ENCODE assay signal across 8 cellular contexts in genomic region chr1:153782648-153783047, GRCh38. TPM values are rescaled to one million over a fixed set of nuclear protein-coding genes. Genes with fewer than 3 reads are reported as not detected.
A peak's percentile ranks its signal among the peaks of the same experiment; 100 is the strongest.
DNase-seq lines count a peak whose midpoint lies in the region; ATAC-seq and TF ChIP-seq lines count a peak whose summit lies in the region.
"Not testable (repeated sequence)": the region's sequence is repeated elsewhere in the genome, so short reads cannot be mapped to it uniquely, and the experiment has no call there.

No MANE protein-coding gene starts in this region.

- WGBS in transverse colon (ENCODE audit: low coverage in 1 of 2), 2 donors: 89% methylated on average over 8 of the region's 8 CpGs

- in situ Hi-C loops in transverse colon (cut with MboI; ENCODE audit: low pct_ligation_motif_present in 1 of 4, low pct_unique_long_range_greater_than_20kb in 1 of 4, low sequenced_read_pairs in 3 of 4): not testable (repeated sequence)

- not testable (repeated sequence) for H3K36me3 ChIP-seq in CD8-positive, alpha-beta T cell (ENCODE audit: insufficient read depth, low read length); MM.1S (replicated peaks; ENCODE audit: insufficient read depth, low read length); transverse colon

- not testable (repeated sequence) for ATAC-seq in CD8-positive, alpha-beta T cell; memory B cell (ENCODE audit: low read depth)

- H3K27me3 Mint-ChIP-seq in CD8-positive, alpha-beta T cell (ENCODE audit: low read depth); activated CD4-positive, alpha-beta memory T cell treated with anti-CD3 and anti-CD28 coated beads for 36 hours; brain; memory B cell; progenitor cell of endocrine pancreas: not testable (repeated sequence)

- TF ChIP-seq CTCF in CD8-positive, alpha-beta T cell (IDR thresholded peaks at IDR 0.05); MM.1S (IDR thresholded peaks at IDR 0.05; ENCODE audit: low read length); brain (conservative IDR thresholded peaks at IDR 0.05); fibroblast of mammary gland (conservative IDR thresholded peaks at IDR 0.05; ENCODE audit: control insufficient read depth, insufficient read depth, low read depth, low read length); progenitor cell of endocrine pancreas (IDR thresholded peaks at IDR 0.05; ENCODE audit: unreplicated experiment); transverse colon (IDR thresholded peaks at IDR 0.05): not testable (repeated sequence)

- H2AFZ ChIP-seq in MM.1S (ENCODE audit: low read length): peak overlapping the region; percentile 90; the same call in 1 of the 2 replicates

- not testable (repeated sequence) for H3K27ac ChIP-seq in CD8-positive, alpha-beta T cell (ENCODE audit: low read depth, low read length)
- peak overlapping the region; percentile 84; the same call in 1 of the 2 replicates for H3K27ac ChIP-seq in MM.1S (ENCODE audit: low read length)
- peak overlapping the region; percentile 95 to 99 (median 97) for H3K27ac ChIP-seq in transverse colon

- H3K36me3 Mint-ChIP-seq in CD8-positive, alpha-beta T cell; activated CD4-positive, alpha-beta memory T cell treated with anti-CD3 and anti-CD28 coated beads for 36 hours; brain; memory B cell; progenitor cell of endocrine pancreas (ENCODE audit: insufficient read depth): not testable (repeated sequence)

- TF ChIP-seq POLR2A in transverse colon (IDR thresholded peaks at IDR 0.05): not testable (repeated sequence)

- not testable (repeated sequence) for H3K9me2 ChIP-seq in MM.1S (replicated peaks; ENCODE audit: insufficient read depth, low read length)

- peaks cover 12% of the 10 kb centered on the region for H3K4me1 ChIP-seq in CD8-positive, alpha-beta T cell (ENCODE audit: insufficient read depth, low read length)
- H3K4me1 ChIP-seq in MM.1S (ENCODE audit: low read length): peaks cover 14% of the 10 kb centered on the region
- H3K4me1 ChIP-seq in transverse colon: peaks cover 10 to 15% (median 14%) of the 10 kb centered on the region in 4 donors

- H3K4me2 ChIP-seq in MM.1S (ENCODE audit: low read depth, low read length): peak overlapping the region; percentile 68

- H3F3A ChIP-seq in MM.1S (ENCODE audit: insufficient read depth, low read length): peaks cover 11% of the 10 kb centered on the region; the same call in 1 of the 2 replicates

- peaks cover 11% of the 10 kb centered on the region for H3K4me1 Mint-ChIP-seq in CD8-positive, alpha-beta T cell (ENCODE audit: low read depth)
- H3K4me1 Mint-ChIP-seq in activated CD4-positive, alpha-beta memory T cell treated with anti-CD3 and anti-CD28 coated beads for 36 hours (ENCODE audit: low read depth): not testable (repeated sequence)
- H3K4me1 Mint-ChIP-seq in brain (peaks cover 21% of the 10 kb centered on the region), memory B cell (peaks cover 15% of the 10 kb centered on the region), progenitor cell of endocrine pancreas (ENCODE audit: low read depth) (peaks cover 12% of the 10 kb centered on the region)

- not testable (repeated sequence) for H3K9me3 ChIP-seq in CD8-positive, alpha-beta T cell (ENCODE audit: low read length); MM.1S (replicated peaks; ENCODE audit: insufficient read depth, low read length); transverse colon

- not testable (repeated sequence) for H3K79me2 ChIP-seq in MM.1S (ENCODE audit: low read length)

- H3K27me3 ChIP-seq in CD8-positive, alpha-beta T cell (ENCODE audit: insufficient read depth, low read length); MM.1S (replicated peaks; ENCODE audit: insufficient read depth, low read length); transverse colon: not testable (repeated sequence)

- not testable (repeated sequence) for DNase-seq in CD8-positive, alpha-beta T cell; MM.1S; activated CD4-positive, alpha-beta memory T cell treated with anti-CD3 and anti-CD28 coated beads for 36 hours; fibroblast of mammary gland (ENCODE audit: low read depth); memory B cell (ENCODE audit: low spot score in 2 of 2); progenitor cell of endocrine pancreas (ENCODE audit: low spot score, unreplicated experiment); transverse colon

- H4K20me1 ChIP-seq in MM.1S (ENCODE audit: insufficient read depth, low read length): not testable (repeated sequence)

- not testable (repeated sequence) for TF ChIP-seq EP300 in transverse colon (IDR thresholded peaks at IDR 0.05; ENCODE audit: low read depth)

- H3K4me3 ChIP-seq in CD8-positive, alpha-beta T cell (ENCODE audit: low read depth, low read length): not testable (repeated sequence)
- H3K4me3 ChIP-seq in MM.1S (ENCODE audit: low read length) (peak overlapping the region; percentile 69), fibroblast of mammary gland (ENCODE audit: control insufficient read depth, low read depth, low read length) (peak overlapping the region; percentile 69), transverse colon (peak overlapping the region in 2 of 4 donors; percentile 56 to 88)

- H3K9me3 Mint-ChIP-seq in CD8-positive, alpha-beta T cell; activated CD4-positive, alpha-beta memory T cell treated with anti-CD3 and anti-CD28 coated beads for 36 hours; brain; memory B cell; progenitor cell of endocrine pancreas (ENCODE audit: low read depth): not testable (repeated sequence)

- peak overlapping the region; percentile 92; the same call in 1 of the 2 replicates for H3K9ac ChIP-seq in MM.1S (ENCODE audit: low read length)

- peak overlapping the region; percentile 88 for H3K4me3 Mint-ChIP-seq in CD8-positive, alpha-beta T cell
- H3K4me3 Mint-ChIP-seq in activated CD4-positive, alpha-beta memory T cell treated with anti-CD3 and anti-CD28 coated beads for 36 hours: peak overlapping the region; percentile 83
- H3K4me3 Mint-ChIP-seq in brain (peak overlapping the region; percentile 89 to 98 (median 96)), memory B cell (peak overlapping the region; percentile 96), progenitor cell of endocrine pancreas (ENCODE audit: low read depth) (peak overlapping the region; percentile 84)

- H3K27ac Mint-ChIP-seq in CD8-positive, alpha-beta T cell: peak overlapping the region; percentile 95
- peak overlapping the region; percentile 86 for H3K27ac Mint-ChIP-seq in activated CD4-positive, alpha-beta memory T cell treated with anti-CD3 and anti-CD28 coated beads for 36 hours
- peak overlapping the region in 4 of 5 experiments; percentile 95 to 98 (median 96) for H3K27ac Mint-ChIP-seq in brain
- peak overlapping the region; percentile 94 for H3K27ac Mint-ChIP-seq in memory B cell
- peak overlapping the region; percentile 97 for H3K27ac Mint-ChIP-seq in progenitor cell of endocrine pancreas

- intact Hi-C loops in CD8-positive, alpha-beta T cell (cut with DNase I, micrococcal nuclease): loop anchor here (1.0 to 2.0 kb wide), 8 partner anchors 7 to 438 kb away; partner anchors contain the start of genes INTS3 (in 2 of the 2), CHTOP (in 1 of the 2), CRTC2 (in 1 of the 2) and JTB (in 1 of the 2)
- intact Hi-C loops in activated CD4-positive, alpha-beta memory T cell treated with anti-CD3 and anti-CD28 coated beads for 36 hours (cut with micrococcal nuclease): loop anchor here (1.0 to 5.0 kb wide), 2 partner anchors 111 to 210 kb away; no protein-coding TSS in a partner anchor
- intact Hi-C loops in transverse colon (cut with DNase I; ENCODE audit: low total_unique reads): not testable (repeated sequence)

- CTCF ChIA-PET in CD8-positive, alpha-beta T cell (lab: Charles Lee): interaction anchor here (0.7 to 1.6 kb wide), 2 partner anchors 14 to 205 kb away, joined by 4 read pairs; no protein-coding TSS in a partner anchor
- CTCF ChIA-PET in activated CD4-positive, alpha-beta memory T cell treated with anti-CD3 and anti-CD28 coated beads for 36 hours (lab: Charles Lee): not testable (repeated sequence)

- POLR2A ChIA-PET in CD8-positive, alpha-beta T cell (lab: Charles Lee); activated CD4-positive, alpha-beta memory T cell treated with anti-CD3 and anti-CD28 coated beads for 36 hours (lab: Charles Lee): not testable (repeated sequence)

RNA-seq across cellular contexts. Expression of gene SLC27A3, which starts 7.4 kb away (rescaled TPM):
- total RNA-seq in CD8-positive, alpha-beta T cell: 1 to 10 TPM; 6.5 to 6.6 TPM
- total RNA-seq in activated CD4-positive, alpha-beta memory T cell treated with anti-CD3 and anti-CD28 coated beads for 36 hours: 1 to 10 TPM; 5.9 to 7.8 TPM
- 43.3 TPM for polyA plus RNA-seq in brain (ENCODE audit: insufficient read depth, low read depth, low replicate concordance)
- total RNA-seq in progenitor cell of endocrine pancreas: 29.5 and 36.6 TPM in 2 replicates
- 100 to 1,000 TPM in 1 of 4 donors, 10 to 100 TPM in 3; 15.2 to 159 (median 26.2) TPM for total RNA-seq in transverse colon

RNA-seq across cellular contexts. Expression of gene INTS3, which starts 54.8 kb away (rescaled TPM):
- total RNA-seq in CD8-positive, alpha-beta T cell: 10 to 100 TPM; 21.6 to 23.5 TPM
- total RNA-seq in activated CD4-positive, alpha-beta memory T cell treated with anti-CD3 and anti-CD28 coated beads for 36 hours: 10 to 100 TPM; 45.5 to 47.7 TPM
- polyA plus RNA-seq in brain (ENCODE audit: insufficient read depth, low read depth, low replicate concordance): 23.5 TPM
- total RNA-seq in progenitor cell of endocrine pancreas (145 and 152 TPM in 2 replicates), transverse colon (10 to 100 TPM; 26.1 to 35.6 (median 28.0) TPM)
